ENCODE assay signal across 27 cellular contexts in genomic region chr16:54143934-54144333, GRCh38.
A peak's percentile ranks its signal among the peaks of the same experiment; 100 is the strongest.
DNase-seq lines count a peak whose midpoint lies in the region; TF ChIP-seq lines count a peak whose summit lies in the region.
"Had no signal": no experiment of that assay in that cellular context is flagged by ENCODE, and none has a peak within 500 bp of the region (broad histone marks: within the 10 kb centered on the region; RNA-seq: fewer than 3 reads in every experiment).

No MANE protein-coding gene starts in this region.

- H3K4me1 ChIP-seq in endodermal cell (ENCODE audit: control insufficient read depth, insufficient read depth, low read length) = peaks cover 10% of the 10 kb centered on the region

- DNase-seq in DMS79 (lab: John Stamatoyannopoulos, UW) = peak; percentile 27
- no peak for DNase-seq in DMS79 treated with DMSO at 0.1 percent for 48 hours (lab: John Stamatoyannopoulos, UW)
- peak; percentile 8 for DNase-seq in LHCN-M2 (ENCODE audit: low read depth)
- DNase-seq in endodermal cell = no peak
- peak; percentile 41 for DNase-seq in retina
- no peak for DNase-seq in GM13976 (ENCODE audit: low spot score)
- DNase-seq in stimulated activated CD4-positive, alpha-beta T cell treated with anti-CD3 and anti-CD28 coated beads, Interleukin-2, amount 100 ng/mL, for 24 hours = no peak
- DNase-seq in 8988T = no peak
- DNase-seq: Caco-2; CD4-positive, alpha-beta memory T cell; DMS153; EL; GOT3; HCEC 1CT; KG1; NCI-H1048; NCI-H1417 treated with DMSO at 0.1 percent for 48 hours; NCI-H1930; NCI-H524 treated with DMSO at 0.1 percent for 48 hours; NCI-H82; PC-3; RPMI8226; SHP77 had no signal

- no peaks in the 10 kb centered on the region for H3K27me3 ChIP-seq in endodermal cell (ENCODE audit: control insufficient read depth, insufficient read depth, low read length, poor library complexity, severe bottlenecking)
- H3K27me3 ChIP-seq: BLaER1 treated with 17β-estradiol and CSF1 and Interleukin-3, amounts not matched to agents 10 nM and 100 nM had no signal

- peaks cover 2% of the 10 kb centered on the region for H3K9me3 Mint-ChIP-seq in endodermal cell

- H3K36me3 ChIP-seq in endodermal cell (ENCODE audit: control insufficient read depth, insufficient read depth, low read length) = no peaks in the 10 kb centered on the region
- H3K36me3 ChIP-seq: BLaER1 treated with 17β-estradiol and CSF1 and Interleukin-3, amounts not matched to agents 10 nM and 100 nM had no signal

- H3K36me3 Mint-ChIP-seq in endodermal cell (ENCODE audit: low read depth) = no peaks in the 10 kb centered on the region
- H3K36me3 Mint-ChIP-seq: CD4-positive, alpha-beta memory T cell had no signal

- peaks cover 8% of the 10 kb centered on the region for H3K27me3 Mint-ChIP-seq in endodermal cell (ENCODE audit: insufficient read depth)

- peaks cover 38% of the 10 kb centered on the region for H3K4me1 Mint-ChIP-seq in endodermal cell
- H3K4me1 Mint-ChIP-seq: CD4-positive, alpha-beta memory T cell had no signal

- in situ Hi-C loops in GM13976 (cut with MboI; ENCODE audit: low sequenced_read_pairs, unreplicated experiment) = no loop called here

- peak overlapping the region; percentile 76 for H3K27ac ChIP-seq in endodermal cell (ENCODE audit: low read depth, low read length)
- H3K27ac ChIP-seq: 22Rv1; BLaER1 treated with 17β-estradiol and CSF1 and Interleukin-3, amounts not matched to agents 10 nM and 100 nM; HL-60; SK-N-MC had no signal

- TF ChIP-seq CTCF in endodermal cell (conservative IDR thresholded peaks at IDR 0.05) = no peak
- TF ChIP-seq CTCF in GM13976 (IDR thresholded peaks at IDR 0.05; ENCODE audit: borderline replicate concordance, control extremely low read depth, extremely low read depth, insufficient read depth, missing control alignments) = no peak

- peaks cover 2% of the 10 kb centered on the region for H3K9me3 ChIP-seq in endodermal cell (ENCODE audit: control insufficient read depth, low read length)

- H3K9ac ChIP-seq in endodermal cell (ENCODE audit: extremely low read depth, low read length, poor library complexity, severe bottlenecking) = no peak overlapping the region
- H3K9ac ChIP-seq: BLaER1 treated with 17β-estradiol and CSF1 and Interleukin-3, amounts not matched to agents 10 nM and 100 nM had no signal

- H3K27ac Mint-ChIP-seq in endodermal cell = no peak overlapping the region

- H3K4me3 ChIP-seq in endodermal cell (ENCODE audit: low read length) = no peak overlapping the region
- H3K4me3 ChIP-seq: BLaER1 treated with 17β-estradiol and CSF1 and Interleukin-3, amounts not matched to agents 10 nM and 100 nM; SK-N-MC had no signal

- H3K4me3 Mint-ChIP-seq in endodermal cell = no peak overlapping the region
- H3K4me3 Mint-ChIP-seq: CD4-positive, alpha-beta memory T cell had no signal

- 68 to 83% methylated on average over 4 to 8 of the region's 8 CpGs for WGBS in endodermal cell (ENCODE audit: insufficient coverage in 1 of 2, insufficient read length in 1 of 2), 2 experiments

Comparison
In these comparisons a context has a peak if more than half of its experiments do, and no peak if none do; other contexts are left out.
1. DNase-seq: peak in DMS79 (single experiment), LHCN-M2 (single experiment) and retina (single experiment); none in DMS79 treated with DMSO at 0.1 percent for 48 hours (single experiment), endodermal cell (single experiment), GM13976 (single experiment), stimulated activated CD4-positive, alpha-beta T cell treated with anti-CD3 and anti-CD28 coated beads, Interleukin-2, amount 100 ng/mL, for 24 hours (0 of 2) and 8988T (single experiment).